ENCODE assay signal across 8 cellular contexts in the genomic region with DNA sequence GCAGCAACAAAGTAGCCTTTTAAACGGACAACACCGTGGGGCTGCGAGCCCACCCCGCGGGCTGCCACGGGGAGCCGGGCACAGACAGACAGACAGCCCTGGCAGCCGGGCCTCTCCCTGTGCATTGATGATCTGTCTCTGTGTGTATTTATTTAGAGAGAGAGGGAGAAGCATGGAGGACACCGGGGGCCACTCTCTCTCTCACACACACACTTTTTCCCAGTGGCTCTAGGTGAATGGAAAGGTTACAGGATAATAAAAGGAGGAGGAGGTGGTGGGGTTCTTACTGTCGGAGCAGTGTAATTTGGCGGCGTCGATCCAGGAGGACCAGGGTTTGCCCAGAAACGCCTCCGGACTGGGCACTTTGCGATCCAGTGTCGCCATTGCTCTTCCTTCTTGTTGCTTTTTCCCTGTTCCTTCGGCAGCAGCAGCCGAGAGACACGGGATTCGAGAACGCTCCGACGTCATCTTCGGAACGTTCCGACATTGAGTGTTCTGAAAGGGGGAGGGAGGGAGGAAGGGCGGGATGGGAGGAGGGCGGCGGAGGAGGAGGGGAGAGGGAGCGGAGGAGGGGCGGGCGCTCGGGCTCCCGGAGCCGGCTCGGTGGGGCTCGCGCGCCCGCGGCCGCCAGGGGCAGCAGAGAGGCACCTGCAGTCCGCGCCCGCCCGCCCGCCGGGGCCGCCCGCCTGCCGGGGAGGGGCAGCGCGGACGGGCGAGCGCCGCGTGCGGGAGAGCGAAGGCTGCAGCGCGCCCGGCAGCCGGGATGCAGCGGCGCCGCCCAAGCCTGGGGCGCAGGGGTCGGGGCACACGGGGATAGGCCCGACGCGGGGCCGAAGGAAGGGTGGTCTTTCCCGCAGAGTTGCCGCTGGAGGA. TPM values are rescaled to one million over a fixed set of nuclear protein-coding genes. Genes with fewer than 3 reads are reported as not detected.
A peak's percentile ranks its signal among the peaks of the same experiment; 100 is the strongest.
DNase-seq lines count a peak whose midpoint lies in the region; TF ChIP-seq lines count a peak whose summit lies in the region.

A gene with protein sequence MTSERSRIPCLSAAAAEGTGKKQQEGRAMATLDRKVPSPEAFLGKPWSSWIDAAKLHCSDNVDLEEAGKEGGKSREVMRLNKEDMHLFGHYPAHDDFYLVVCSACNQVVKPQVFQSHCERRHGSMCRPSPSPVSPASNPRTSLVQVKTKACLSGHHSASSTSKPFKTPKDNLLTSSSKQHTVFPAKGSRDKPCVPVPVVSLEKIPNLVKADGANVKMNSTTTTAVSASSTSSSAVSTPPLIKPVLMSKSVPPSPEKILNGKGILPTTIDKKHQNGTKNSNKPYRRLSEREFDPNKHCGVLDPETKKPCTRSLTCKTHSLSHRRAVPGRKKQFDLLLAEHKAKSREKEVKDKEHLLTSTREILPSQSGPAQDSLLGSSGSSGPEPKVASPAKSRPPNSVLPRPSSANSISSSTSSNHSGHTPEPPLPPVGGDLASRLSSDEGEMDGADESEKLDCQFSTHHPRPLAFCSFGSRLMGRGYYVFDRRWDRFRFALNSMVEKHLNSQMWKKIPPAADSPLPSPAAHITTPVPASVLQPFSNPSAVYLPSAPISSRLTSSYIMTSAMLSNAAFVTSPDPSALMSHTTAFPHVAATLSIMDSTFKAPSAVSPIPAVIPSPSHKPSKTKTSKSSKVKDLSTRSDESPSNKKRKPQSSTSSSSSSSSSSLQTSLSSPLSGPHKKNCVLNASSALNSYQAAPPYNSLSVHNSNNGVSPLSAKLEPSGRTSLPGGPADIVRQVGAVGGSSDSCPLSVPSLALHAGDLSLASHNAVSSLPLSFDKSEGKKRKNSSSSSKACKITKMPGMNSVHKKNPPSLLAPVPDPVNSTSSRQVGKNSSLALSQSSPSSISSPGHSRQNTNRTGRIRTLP (minus strand): TSS at position 509 of the 873 bp plus-strand sequence. CDS start 41 bp downstream, at position 468.

- H3K36me3 Mint-ChIP-seq in nephron (ENCODE audit: low read depth): peaks cover 24% of the 10 kb centered on the region

- H2AFZ ChIP-seq in GM23248 (peak within 1 kb of the TSS; percentile 97), MM.1S (ENCODE audit: low read length) (peak within 1 kb of the TSS; percentile 97)

- peak within 1 kb of the TSS; percentile 97 to 99 (median 99) for H3K27ac Mint-ChIP-seq in nephron

- H3K4me1 Mint-ChIP-seq in nephron: peaks cover 26% of the 10 kb centered on the region

- H3F3A ChIP-seq in GM23248 (ENCODE audit: insufficient read depth): no peaks in the 10 kb centered on the region
- no peaks in the 10 kb centered on the region for H3F3A ChIP-seq in MM.1S (ENCODE audit: insufficient read depth, low read length)

- H3K4me2 ChIP-seq in GM23248 (ENCODE audit: unreplicated experiment) (peak within 1 kb of the TSS; percentile 98), MM.1S (ENCODE audit: low read depth, low read length) (peak within 1 kb of the TSS; percentile 97)

- H4K20me1 ChIP-seq in GM23248 (ENCODE audit: insufficient read depth) (no peaks in the 10 kb centered on the region), MM.1S (ENCODE audit: insufficient read depth, low read length) (no peaks in the 10 kb centered on the region)

- H3K4me1 ChIP-seq in GM23248 (ENCODE audit: insufficient read depth): peaks cover 12% of the 10 kb centered on the region; the same call in 1 of the 2 replicates
- H3K4me1 ChIP-seq in MM.1S (ENCODE audit: low read length): peaks cover 3% of the 10 kb centered on the region; the same call in 1 of the 2 replicates

- peak within 1 kb of the TSS; percentile 88 for H3K27ac ChIP-seq in GM23248
- H3K27ac ChIP-seq in MM.1S (ENCODE audit: low read length): no peak within 1 kb of the TSS

- H3K9me2 ChIP-seq in GM23248 (ENCODE audit: insufficient read depth) (no peaks in the 10 kb centered on the region), MM.1S (replicated peaks; ENCODE audit: insufficient read depth, low read length) (no peaks in the 10 kb centered on the region)

- in situ Hi-C loops in GM23248 (cut with MboI): no loop called here

- no peaks in the 10 kb centered on the region for H3K9me3 Mint-ChIP-seq in nephron

- H3K36me3 ChIP-seq in GM23248 (ENCODE audit: low read depth) (no peaks in the 10 kb centered on the region), MM.1S (replicated peaks; ENCODE audit: insufficient read depth, low read length) (no peaks in the 10 kb centered on the region)

- H3K27me3 ChIP-seq in GM23248 (replicated peaks; ENCODE audit: insufficient read depth) (no peaks in the 10 kb centered on the region), MM.1S (replicated peaks; ENCODE audit: insufficient read depth, low read length) (peaks cover 10% of the 10 kb centered on the region)

- H3K9me3 ChIP-seq in GM23248 (ENCODE audit: low read depth) (no peaks in the 10 kb centered on the region), MM.1S (replicated peaks; ENCODE audit: insufficient read depth, low read length) (no peaks in the 10 kb centered on the region)

- H3K79me2 ChIP-seq in GM23248 (ENCODE audit: insufficient read depth): peaks cover 33% of the 10 kb centered on the region
- no peaks in the 10 kb centered on the region for H3K79me2 ChIP-seq in MM.1S (ENCODE audit: low read length)

- peak within 1 kb of the TSS; percentile 99 for H3K9ac ChIP-seq in GM23248
- peak within 1 kb of the TSS; percentile 66 for H3K9ac ChIP-seq in MM.1S (ENCODE audit: low read length)

- DNase-seq in D341Med (ENCODE audit: low spot score) (peak; percentile 97), GM23248 (peak; percentile 99), MM.1S (peak; percentile 79), SHP77 (lab: John Stamatoyannopoulos, UW) (peak; percentile 82), fibroblast of the conjunctiva (ENCODE audit: low read depth) (peak; percentile 95)
- DNase-seq in activated effector memory CD4-positive, alpha-beta T cell treated with Interleukin-2 at 50 U/mL for 16 hours: peak; percentile 84
- peak; percentile 86 for DNase-seq in stimulated activated naive CD4-positive, alpha-beta T cell treated with Interleukin-2 at 50 U/mL for 16 hours (lab: John Stamatoyannopoulos, UW)

- peak within 1 kb of the TSS; percentile 99 for H3K4me3 Mint-ChIP-seq in nephron

- peak; percentile 10 for TF ChIP-seq CTCF in MM.1S (IDR thresholded peaks at IDR 0.05; ENCODE audit: low read length)
- TF ChIP-seq CTCF in nephron (IDR thresholded peaks at IDR 0.05; ENCODE audit: unreplicated experiment in 3 of 3): peak; percentile 28 to 48 (median 41)

- peak within 1 kb of the TSS; percentile 98 for H3K4me3 ChIP-seq in GM23248
- H3K4me3 ChIP-seq in MM.1S (ENCODE audit: low read length): peak within 1 kb of the TSS; percentile 75

- 1% methylated on average over 29 to 43 of the region's 77 CpGs for WGBS in GM23248 (ENCODE audit: low coverage in 1 of 2, low lambda C conversion rate in 2 of 2, missing lambda C conversion rate in 2 of 2), 2 experiments

- H3K27me3 Mint-ChIP-seq in nephron (ENCODE audit: low read depth): peaks cover 29% of the 10 kb centered on the region

RNA-seq across cellular contexts. Expression of the gene that starts here (rescaled TPM):
- 3.4 and 3.7 TPM in 2 replicates for total RNA-seq in GM23248 (2014; rRNA removed; shearing (Covaris generic))
- polyA plus RNA-seq in GM23248 (2016; fragmentation: Nextera tagmentation; extraction: Ambion mirVana): 4.5 and 4.9 TPM in 2 replicates
